17 cellular contexts compared by ENCODE assay signal in the genomic region with DNA sequence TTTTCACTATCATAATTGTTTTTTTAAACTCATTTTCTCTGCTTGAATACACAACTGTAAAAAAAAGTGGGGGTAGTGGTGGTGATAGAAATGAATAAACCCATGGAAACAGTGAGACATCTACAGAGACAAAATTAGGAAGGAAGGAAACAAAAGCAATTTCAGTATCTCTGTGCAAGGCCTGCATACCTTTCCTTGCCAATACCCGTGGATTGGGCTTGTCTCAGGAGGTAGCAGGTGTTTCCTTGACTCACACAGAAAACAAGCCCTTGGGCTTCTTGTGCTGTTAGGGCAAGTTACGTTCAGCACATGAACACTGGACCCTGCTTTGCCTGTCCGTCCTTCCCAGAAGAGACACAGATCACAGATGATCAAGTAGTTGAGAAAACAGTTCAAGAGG.
A peak's percentile ranks its signal among the peaks of the same experiment; 100 is the strongest.
DNase-seq lines count a peak whose midpoint lies in the region; ATAC-seq and TF ChIP-seq lines count a peak whose summit lies in the region.
"Had no signal": no experiment of that assay in that cellular context is flagged by ENCODE, and none has a peak within 500 bp of the region (broad histone marks: within the 10 kb centered on the region; RNA-seq: fewer than 3 reads in every experiment).

No MANE protein-coding gene starts in this region.

- no peak overlapping the region for H3K18ac ChIP-seq in mesenchymal stem cell (ENCODE audit: low read depth in 1 of 2, low read length in 2 of 2)

- no peak overlapping the region for H2BK120ac ChIP-seq in mesenchymal stem cell (ENCODE audit: low read depth, low read length)

- H3K27me3 ChIP-seq in esophagus muscularis mucosa, result no peaks in the 10 kb centered on the region
- no peaks in the 10 kb centered on the region for H3K27me3 ChIP-seq in CD8-positive, alpha-beta T cell (ENCODE audit: insufficient read depth, low read length)
- H3K27me3 ChIP-seq in mesenchymal stem cell (ENCODE audit: control insufficient read depth in 1 of 2, insufficient read depth in 1 of 2, low read length in 2 of 2), result peaks cover 0 to 8% of the 10 kb centered on the region in 2 experiments
- H3K27me3 ChIP-seq: left lung, thyroid gland had no signal

- H3K4me3 ChIP-seq in esophagus muscularis mucosa (no peak overlapping the region), mesenchymal stem cell (ENCODE audit: insufficient read depth in 1 of 2, low read depth in 1 of 2, low read length in 2 of 2) (no peak overlapping the region)
- no peak overlapping the region for H3K4me3 ChIP-seq in CD8-positive, alpha-beta T cell (ENCODE audit: low read depth, low read length)
- H3K4me3 ChIP-seq: left lung, thyroid gland had no signal

- H3K27ac Mint-ChIP-seq in CD8-positive, alpha-beta T cell, result no peak overlapping the region
- H3K27ac Mint-ChIP-seq: activated naive CD8-positive, alpha-beta T cell; activated T-cell treated with anti-CD3 and anti-CD28 coated beads, Interleukin-2, amount 50 U/mL, for 24 hours; B cell had no signal

- no peaks in the 10 kb centered on the region for H3K4me1 ChIP-seq in esophagus muscularis mucosa
- H3K4me1 ChIP-seq in CD8-positive, alpha-beta T cell (ENCODE audit: insufficient read depth, low read length), result no peaks in the 10 kb centered on the region
- H3K4me1 ChIP-seq in mesenchymal stem cell (ENCODE audit: control insufficient read depth, insufficient read depth, low read depth, low read length), result no peaks in the 10 kb centered on the region
- H3K4me1 ChIP-seq: left lung had no signal

- no peak overlapping the region for H4K8ac ChIP-seq in mesenchymal stem cell (ENCODE audit: low read length)

- H3K36me3 ChIP-seq in esophagus muscularis mucosa (no peaks in the 10 kb centered on the region), mesenchymal stem cell (ENCODE audit: control insufficient read depth in 1 of 2, insufficient read depth in 2 of 2, low read depth in 1 of 2, low read length in 2 of 2) (no peaks in the 10 kb centered on the region)
- no peaks in the 10 kb centered on the region for H3K36me3 ChIP-seq in CD8-positive, alpha-beta T cell (ENCODE audit: insufficient read depth, low read length)
- H3K36me3 ChIP-seq: left lung, thyroid gland had no signal

- DNase-seq in esophagus muscularis mucosa (ENCODE audit: extremely low spot score), result peak; percentile 39
- no peak for DNase-seq in CD8-positive, alpha-beta T cell
- no peak for DNase-seq in NCI-H345 (lab: John Stamatoyannopoulos, UW)
- no peak for DNase-seq in mesenchymal stem cell
- DNase-seq: activated CD4-positive, alpha-beta T cell treated with anti-CD3 and anti-CD28 coated beads, Interleukin-2, amount 50 U/mL, for 1 hour; activated T-cell treated with anti-CD3 and anti-CD28 coated beads, Interleukin-2, amount 50 U/mL, for 24 hours; DMS153; left lung; NCI-H446 treated with DMSO at 0.1 percent for 48 hours; stimulated activated CD4-positive, alpha-beta T cell treated with anti-CD3 and anti-CD28 coated beads, Interleukin-4, amount 100 ng/mL, for 4 hours; thyroid gland had no signal

- ATAC-seq in GM18870 (IDR thresholded peaks at IDR 0.05; ENCODE audit: unreplicated experiment), result peak; percentile 54
- peak; percentile 44 for ATAC-seq in HG02610 (IDR thresholded peaks at IDR 0.05; ENCODE audit: unreplicated experiment)
- ATAC-seq in HG03196 (IDR thresholded peaks at IDR 0.05; ENCODE audit: unreplicated experiment), result peak; percentile 35
- ATAC-seq in CD8-positive, alpha-beta T cell, result no peak
- no peak for ATAC-seq in HG02571 (IDR thresholded peaks at IDR 0.05; ENCODE audit: unreplicated experiment)
- ATAC-seq: left lung had no signal

- no peak overlapping the region for H2BK12ac ChIP-seq in mesenchymal stem cell (ENCODE audit: low read length in 2 of 2)

- no peak overlapping the region for H3K23ac ChIP-seq in mesenchymal stem cell (ENCODE audit: low read length in 2 of 2)

- no peaks in the 10 kb centered on the region for H3K9me3 Mint-ChIP-seq in CD8-positive, alpha-beta T cell
- H3K9me3 Mint-ChIP-seq: activated T-cell treated with anti-CD3 and anti-CD28 coated beads, Interleukin-2, amount 50 U/mL, for 24 hours had no signal

- no peak overlapping the region for H2BK15ac ChIP-seq in mesenchymal stem cell (ENCODE audit: low read depth, poor library complexity, severe bottlenecking)

- intact Hi-C loops in esophagus muscularis mucosa (cut with DNase I), result no loop called here
- intact Hi-C loops in CD8-positive, alpha-beta T cell (cut with DNase I, micrococcal nuclease), result no loop called here

- H2BK5ac ChIP-seq in mesenchymal stem cell (ENCODE audit: low read depth, low read length, poor library complexity, severe bottlenecking), result no peak overlapping the region

- H3K79me1 ChIP-seq in mesenchymal stem cell (replicated peaks; ENCODE audit: low read length, poor library complexity, severe bottlenecking), result no peaks in the 10 kb centered on the region

- no peaks in the 10 kb centered on the region for H3K9me3 ChIP-seq in esophagus muscularis mucosa
- no peaks in the 10 kb centered on the region for H3K9me3 ChIP-seq in CD8-positive, alpha-beta T cell (ENCODE audit: low read length)
- H3K9me3 ChIP-seq in mesenchymal stem cell (ENCODE audit: control insufficient read depth, low read length), result no peaks in the 10 kb centered on the region
- H3K9me3 ChIP-seq: left lung, thyroid gland had no signal

- CTCF ChIA-PET in CD8-positive, alpha-beta T cell (lab: Charles Lee), result no interaction called here

- H3K4me3 Mint-ChIP-seq in CD8-positive, alpha-beta T cell, result no peak overlapping the region
- H3K4me3 Mint-ChIP-seq: activated naive CD8-positive, alpha-beta T cell; activated T-cell treated with anti-CD3 and anti-CD28 coated beads, Interleukin-2, amount 50 U/mL, for 24 hours; B cell had no signal

- TF ChIP-seq EP300 in esophagus muscularis mucosa (IDR thresholded peaks at IDR 0.05), result no peak

- no peak overlapping the region for H3K4ac ChIP-seq in mesenchymal stem cell (ENCODE audit: low read depth in 1 of 2, low read length in 2 of 2)

- no peak overlapping the region for H3K4me2 ChIP-seq in mesenchymal stem cell (ENCODE audit: low read length, poor library complexity, severe bottlenecking)

- H3K36me3 Mint-ChIP-seq in CD8-positive, alpha-beta T cell, result no peaks in the 10 kb centered on the region
- H3K36me3 Mint-ChIP-seq: activated naive CD8-positive, alpha-beta T cell had no signal

- no peak overlapping the region for H3K14ac ChIP-seq in mesenchymal stem cell (ENCODE audit: low read length in 2 of 2)

- no peak overlapping the region for H2AFZ ChIP-seq in mesenchymal stem cell (ENCODE audit: low read depth, low read length)

- WGBS in esophagus muscularis mucosa, result 75% methylated on average over 3 of the region's 3 CpGs
- WGBS in mesenchymal stem cell, result 70% methylated on average over 2 of the region's 3 CpGs

- peaks cover 13% of the 10 kb centered on the region for H3K27me3 Mint-ChIP-seq in CD8-positive, alpha-beta T cell (ENCODE audit: low read depth)
- H3K27me3 Mint-ChIP-seq: B cell had no signal

- TF ChIP-seq POLR2A in esophagus muscularis mucosa (IDR thresholded peaks at IDR 0.05; ENCODE audit: low read depth), result no peak

- no peak overlapping the region for H3K9ac ChIP-seq in mesenchymal stem cell (ENCODE audit: low read length)

- H3K27ac ChIP-seq in esophagus muscularis mucosa (replicated peaks in 1 of 4) (no peak overlapping the region), mesenchymal stem cell (ENCODE audit: low read length, poor library complexity, severe bottlenecking) (no peak overlapping the region)
- H3K27ac ChIP-seq in CD8-positive, alpha-beta T cell (ENCODE audit: low read depth, low read length), result no peak overlapping the region
- H3K27ac ChIP-seq: left lung, thyroid gland had no signal

- POLR2A ChIA-PET in CD8-positive, alpha-beta T cell (lab: Charles Lee), result no interaction called here

- H3K4me1 Mint-ChIP-seq in CD8-positive, alpha-beta T cell (ENCODE audit: low read depth), result no peaks in the 10 kb centered on the region

- no peak overlapping the region for H2AK5ac ChIP-seq in mesenchymal stem cell (ENCODE audit: low read length, severe bottlenecking)

- TF ChIP-seq CTCF in esophagus muscularis mucosa (IDR thresholded peaks at IDR 0.05), result no peak
- TF ChIP-seq CTCF in CD8-positive, alpha-beta T cell (IDR thresholded peaks at IDR 0.05), result no peak

- no peak overlapping the region for H4K91ac ChIP-seq in mesenchymal stem cell (ENCODE audit: low read length)

Comparison
In these comparisons a context has a peak if more than half of its experiments do, and no peak if none do; other contexts are left out.
1. ATAC-seq: peak in GM18870 (single experiment), HG02610 (single experiment) and HG03196 (single experiment); none in CD8-positive, alpha-beta T cell (single experiment) and HG02571 (single experiment).